ENCODE assay signal across 8 cellular contexts in genomic region chr17:78357177-78357586, GRCh38. TPM values are rescaled to one million over a fixed set of nuclear protein-coding genes. Genes with fewer than 3 reads are reported as not detected.
DNase-seq lines count a peak whose midpoint lies in the region; ATAC-seq and TF ChIP-seq lines count a peak whose summit lies in the region.

No MANE protein-coding gene starts in this region.

- peak; percentile 2; the same call in 1 of the 2 replicates for ATAC-seq in Panc1
- no peak for ATAC-seq in upper lobe of right lung
- ATAC-seq in HG02678 (IDR thresholded peaks at IDR 0.05; ENCODE audit: unreplicated experiment), result no peak

- intact Hi-C loops in Panc1 (cut with micrococcal nuclease; ENCODE audit: unreplicated experiment) (no loop called here), dorsolateral prefrontal cortex (cut with DNase I) (loop anchor here in 1 of 2 donors (5.0 kb wide), 1 partner anchor 65 kb away; no protein-coding TSS in a partner anchor), upper lobe of right lung (cut with DNase I) (no loop called here)

- H3K4me3 ChIP-seq in Panc1 (ENCODE audit: low read depth in 2 of 2, low read length in 2 of 2), result peak overlapping the region; percentile 81 to 98
- H3K4me3 ChIP-seq in dorsolateral prefrontal cortex, result peak overlapping the region in 47 of 59 donors; percentile 1 to 87 (median 66)
- H3K4me3 ChIP-seq in mesodermal cell (ENCODE audit: extremely low read depth, insufficient read depth, low read length, poor library complexity, severe bottlenecking), result peak overlapping the region; percentile 91
- H3K4me3 ChIP-seq in upper lobe of right lung, result peak overlapping the region; percentile 72

- DNase-seq in AG20443 (ENCODE audit: low spot score) (peak; percentile 62), Panc1 (ENCODE audit: low read depth, low spot score) (no peak), dorsolateral prefrontal cortex (peak in 5 of 10 donors; percentile 50 to 74 (median 63)), upper lobe of right lung (peak; percentile 78), NCI-H524 treated with DMSO at 0.1 percent for 48 hours (lab: John Stamatoyannopoulos, UW) (no peak), DMS53 treated with DMSO at 0.1 percent for 48 hours (lab: John Stamatoyannopoulos, UW; ENCODE audit: unreplicated experiment) (no peak)

- H3K36me3 ChIP-seq in Panc1 (ENCODE audit: control insufficient read depth, insufficient read depth, low read length) (peaks cover 10% of the 10 kb centered on the region; the same call in 1 of the 2 replicates), mesodermal cell (ENCODE audit: control insufficient read depth, insufficient read depth, low read length) (peaks cover 43% of the 10 kb centered on the region), upper lobe of right lung (peaks cover 32% of the 10 kb centered on the region)

- H3K9me3 ChIP-seq in Panc1 (ENCODE audit: control insufficient read depth, insufficient read depth, low read depth, low read length), result no peaks in the 10 kb centered on the region
- no peaks in the 10 kb centered on the region for H3K9me3 ChIP-seq in mesodermal cell (ENCODE audit: control insufficient read depth, low read length)
- no peaks in the 10 kb centered on the region for H3K9me3 ChIP-seq in upper lobe of right lung

- BruUV-seq in Panc1 (replicated peaks; lab: Mats Ljungman, UMichigan), result TSS peak; percentile 92

- peak overlapping the region; percentile 89 for H3K27ac ChIP-seq in Panc1 (ENCODE audit: low read length)
- peak overlapping the region in 32 of 59 donors; percentile 2 to 91 (median 47) for H3K27ac ChIP-seq in dorsolateral prefrontal cortex
- H3K27ac ChIP-seq in mesodermal cell (ENCODE audit: low read depth, low read length, severe bottlenecking), result peak overlapping the region; percentile 53
- H3K27ac ChIP-seq in upper lobe of right lung, result peak overlapping the region; percentile 93

- H3K4me1 ChIP-seq in Panc1 (ENCODE audit: control insufficient read depth, insufficient read depth, low read length), result peaks cover 56% of the 10 kb centered on the region
- H3K4me1 ChIP-seq in mesodermal cell (ENCODE audit: control insufficient read depth, insufficient read depth, low read length, poor library complexity, severe bottlenecking), result peaks cover 51% of the 10 kb centered on the region
- H3K4me1 ChIP-seq in upper lobe of right lung, result peaks cover 70% of the 10 kb centered on the region

- POLR2A ChIA-PET in Panc1 (lab: Charles Lee), result no interaction called here

- CTCF ChIA-PET in Panc1 (lab: Charles Lee), result no interaction called here

- H3K27me3 ChIP-seq in Panc1 (ENCODE audit: control insufficient read depth, insufficient read depth, low read length) (no peaks in the 10 kb centered on the region), dorsolateral prefrontal cortex (peaks cover 0 to 15% (median 0%) of the 10 kb centered on the region in 45 donors), upper lobe of right lung (no peaks in the 10 kb centered on the region)

- WGBS in mesodermal cell (ENCODE audit: insufficient coverage in 2 of 2), 2 experiments, result 36 to 39% methylated on average over 7 of the region's 7 CpGs

- no peak for TF ChIP-seq CTCF in Panc1 (IDR thresholded peaks at IDR 0.05)
- TF ChIP-seq CTCF in dorsolateral prefrontal cortex (IDR thresholded peaks at IDR 0.05 in 54 of 56, conservative IDR thresholded peaks at IDR 0.05 in 2 of 56; ENCODE audit: low read depth in 1 of 56, partially characterized antibody in 56 of 56), result peak in 1 of 56 donors; percentile 13
- TF ChIP-seq CTCF in upper lobe of right lung (IDR thresholded peaks at IDR 0.05), result no peak

- in situ Hi-C loops in Panc1 (cut with HindIII; ENCODE audit: low pct_unique_long_range_greater_than_20kb, low sequenced_read_pairs), result no loop called here

RNA-seq across cellular contexts. Expression of gene SOCS3, which starts 2.7 kb away (rescaled TPM):
- 53.1 TPM for total RNA-seq in Panc1 (2021; ENCODE audit: unreplicated experiment)
- polyA plus RNA-seq in Panc1 (2012; ENCODE audit: insufficient read length), result 30.5 TPM
- 100 to 1,000 TPM in 6 of 120 experiments, 10 to 100 TPM in 80, 1 to 10 TPM in 34; 1.7 to 175 (median 17.1) TPM for total RNA-seq in dorsolateral prefrontal cortex
- 37.6 TPM for polyA plus RNA-seq in mesodermal cell (2013, experiment 1 of 2)
- polyA plus RNA-seq in mesodermal cell (2013, experiment 2 of 2), result 29.9 TPM
- 82.0 TPM for total RNA-seq in upper lobe of right lung

RNA-seq across cellular contexts. Expression of gene PGS1, which starts 21.3 kb away (rescaled TPM):
- 47.5 TPM for total RNA-seq in Panc1 (2021; ENCODE audit: unreplicated experiment)
- polyA plus RNA-seq in Panc1 (2012; ENCODE audit: insufficient read length), result 40.3 TPM
- total RNA-seq in dorsolateral prefrontal cortex, result 10 to 100 TPM; 40.3 to 89.2 (median 57.6) TPM
- 36.8 TPM for polyA plus RNA-seq in mesodermal cell (2013, experiment 1 of 2)
- polyA plus RNA-seq in mesodermal cell (2013, experiment 2 of 2), result 28.0 TPM
- 95.5 TPM for total RNA-seq in upper lobe of right lung

Comparison
In these comparisons a context has a peak if more than half of its experiments do, and no peak if none do; other contexts are left out.
1. DNase-seq: peak in AG20443 (single experiment) and upper lobe of right lung (single experiment); none in Panc1 (single experiment), NCI-H524 treated with DMSO at 0.1 percent for 48 hours (single experiment) and DMS53 treated with DMSO at 0.1 percent for 48 hours (single experiment).
2. Peak in every context shown above with its lines, with median percentiles within 50 percentile points of each other: H3K27ac ChIP-seq and H3K4me3 ChIP-seq.